Comparison of ENCODE assay signal across 8 cellular contexts in genomic region chr22:24432059-24432853, GRCh38. TPM values are rescaled to one million over a fixed set of nuclear protein-coding genes. Genes with fewer than 3 reads are reported as not detected.
DNase-seq lines count a peak whose midpoint lies in the region; ATAC-seq, FAIRE-seq and TF ChIP-seq lines count a peak whose summit lies in the region.

No MANE protein-coding gene starts in this region.

- BruUV-seq in K562 (replicated peaks; lab: Mats Ljungman, UMichigan) (no TSS peak), HepG2 (replicated peaks; lab: Mats Ljungman, UMichigan) (no TSS peak)

- peaks cover 0 to 7% of the 10 kb centered on the region in 2 experiments; a peak in 2 of 5 replicates for H3K27me3 ChIP-seq in K562 (ENCODE audit: control insufficient read depth in 2 of 2, insufficient read depth in 2 of 2, low read length in 2 of 2)
- no peaks in the 10 kb centered on the region for H3K27me3 ChIP-seq in HepG2 (ENCODE audit: control insufficient read depth in 1 of 2, insufficient read depth in 2 of 2, low read length in 2 of 2)
- no peaks in the 10 kb centered on the region for H3K27me3 ChIP-seq in tibial nerve

- no peaks in the 10 kb centered on the region for H3K9me1 ChIP-seq in K562 (ENCODE audit: control insufficient read depth, insufficient read depth, low read length)

- H3K4me1 Mint-ChIP-seq in natural killer cell treated with Interleukin-12 subunit alpha and Interleukin-12 subunit beta and Interleukin-15 and Interleukin-18, amount 100 ng/mL, for 72 hours (ENCODE audit: low read depth in 2 of 2): peaks cover 53 to 56% of the 10 kb centered on the region in 2 donors
- H3K4me1 Mint-ChIP-seq in natural killer cell: peaks cover 40 to 68% of the 10 kb centered on the region in 2 donors

- H3K79me2 ChIP-seq in K562 (ENCODE audit: control insufficient read depth, insufficient read depth, low read length) (no peaks in the 10 kb centered on the region), HepG2 (ENCODE audit: insufficient read depth, low read length) (no peaks in the 10 kb centered on the region)

- no peak overlapping the region for H2AFZ ChIP-seq in K562 (ENCODE audit: low read depth, low read length)
- H2AFZ ChIP-seq in HepG2 (ENCODE audit: low read length): no peak overlapping the region

- in situ Hi-C loops in K562 (cut with MboI): no loop called here
- in situ Hi-C loops in HepG2 (cut with HindIII; ENCODE audit: extremely low pct_ligation_motif_present, low pct_unique_long_range_greater_than_20kb): no loop called here

- TF ChIP-seq EP300 in K562 (IDR thresholded peaks at IDR 0.05; ENCODE audit: low read length) (no peak), HepG2 (IDR thresholded peaks at IDR 0.05; ENCODE audit: low read depth in 2 of 2, low read length in 2 of 2) (no peak), HepG2 (CRISPR knock-in tag; IDR thresholded peaks at IDR 0.05; ENCODE audit: borderline replicate concordance) (no peak), tibial nerve (IDR thresholded peaks at IDR 0.05) (no peak)

- WGBS in K562 (ENCODE audit: insufficient coverage, low coverage, missing lambda C conversion rate): 12% methylated on average over 4 of the region's 17 CpGs
- WGBS in HepG2 (ENCODE audit: low lambda C conversion rate): 88% methylated on average over 16 of the region's 17 CpGs
- WGBS in tibial nerve, 2 donors: 55 to 62% methylated on average over 12 to 17 of the region's 17 CpGs

- CTCF ChIA-PET in K562 (lab: Yijun Ruan, JAX; ENCODE audit: low intra/inter-chr PET ratio): no interaction called here
- CTCF ChIA-PET in HepG2 (lab: Yijun Ruan, JAX; ENCODE audit: low intra/inter-chr PET ratio, low total read pairs): no interaction called here

- no peak for ATAC-seq in natural killer cell treated with Interleukin-12 subunit alpha and Interleukin-12 subunit beta and Interleukin-15 and Interleukin-18, amount 100 ng/mL, for 72 hours
- no peak for ATAC-seq in natural killer cell
- peak; percentile 30; the same call in 1 of the 3 replicates for ATAC-seq in K562
- no peak for ATAC-seq in HepG2
- ATAC-seq in HG02852 (IDR thresholded peaks at IDR 0.05; ENCODE audit: unreplicated experiment): no peak

- no peak overlapping the region for H3K4me3 ChIP-seq in K562
- H3K4me3 ChIP-seq in HepG2 (replicated peaks in 1 of 3; ENCODE audit: insufficient read depth in 1 of 3, low read depth in 2 of 3, low read length in 3 of 3): no peak overlapping the region
- H3K4me3 ChIP-seq in tibial nerve: no peak overlapping the region

- no peaks in the 10 kb centered on the region for H3K36me3 Mint-ChIP-seq in natural killer cell treated with Interleukin-12 subunit alpha and Interleukin-12 subunit beta and Interleukin-15 and Interleukin-18, amount 100 ng/mL, for 72 hours
- H3K36me3 Mint-ChIP-seq in natural killer cell: no peaks in the 10 kb centered on the region

- TF ChIP-seq RAD21 in K562 (CRISPR knock-in tag; conservative IDR thresholded peaks at IDR 0.05 in 1 of 2, IDR thresholded peaks at IDR 0.05 in 1 of 2) (no peak), HepG2 (CRISPR knock-in tag; IDR thresholded peaks at IDR 0.05) (no peak)

- peak overlapping the region in 1 of 2 experiments; percentile 32; a peak in 2 of 4 replicates for H3K9ac ChIP-seq in K562 (ENCODE audit: insufficient read depth in 1 of 2, low read depth in 2 of 2, low read length in 2 of 2)
- no peak overlapping the region for H3K9ac ChIP-seq in HepG2 (ENCODE audit: insufficient read depth, low read depth, low read length)

- H3K9me3 ChIP-seq in K562 (replicated peaks; ENCODE audit: control insufficient read depth, insufficient read depth, low read depth, low read length) (no peaks in the 10 kb centered on the region), HepG2 (ENCODE audit: low read length) (no peaks in the 10 kb centered on the region), tibial nerve (no peaks in the 10 kb centered on the region)

- peak overlapping the region; percentile 38 for H3K4me3 Mint-ChIP-seq in natural killer cell treated with Interleukin-12 subunit alpha and Interleukin-12 subunit beta and Interleukin-15 and Interleukin-18, amount 100 ng/mL, for 72 hours
- no peak overlapping the region for H3K4me3 Mint-ChIP-seq in natural killer cell

- POLR2A ChIA-PET in K562 (lab: Yijun Ruan, JAX) (no interaction called here), HepG2 (lab: Yijun Ruan, JAX) (no interaction called here)

- no peaks in the 10 kb centered on the region for H3K27me3 Mint-ChIP-seq in natural killer cell treated with Interleukin-12 subunit alpha and Interleukin-12 subunit beta and Interleukin-15 and Interleukin-18, amount 100 ng/mL, for 72 hours
- no peaks in the 10 kb centered on the region for H3K27me3 Mint-ChIP-seq in natural killer cell (ENCODE audit: low read depth in 2 of 2)

- FAIRE-seq in K562 (lab: Jason Lieb, UNC): no peak
- FAIRE-seq in HepG2 (lab: Jason Lieb, UNC): no peak

- DNase-seq in natural killer cell treated with Interleukin-12 subunit alpha and Interleukin-12 subunit beta and Interleukin-15 and Interleukin-18, amount 100 ng/mL, for 72 hours (ENCODE audit: low spot score): no peak
- no peak for DNase-seq in natural killer cell
- peak; percentile 18 to 44 (median 34) for DNase-seq in K562 (ENCODE audit: extremely low read depth in 1 of 4, low spot score in 3 of 4)
- DNase-seq in HepG2 (ENCODE audit: low spot score): no peak
- DNase-seq in tibial nerve (ENCODE audit: low spot score in 2 of 2): peak in 1 of 2 donors; percentile 45
- no peak for DNase-seq in HPDE6-E6E7 (ENCODE audit: extremely low spot score)
- no peak for DNase-seq in HCEC 1CT

- H3K4me1 ChIP-seq in K562 (replicated peaks in 1 of 2; ENCODE audit: control insufficient read depth in 2 of 2, insufficient read depth in 2 of 2, low read length in 2 of 2) (peaks cover 0 to 30% of the 10 kb centered on the region in 2 experiments; a peak in 3 of 5 replicates), HepG2 (ENCODE audit: insufficient read depth, low read length) (peaks cover 24% of the 10 kb centered on the region), tibial nerve (peaks cover 0 to 65% (median 36%) of the 10 kb centered on the region in 4 donors)

- no peaks in the 10 kb centered on the region for H3K9me3 Mint-ChIP-seq in natural killer cell treated with Interleukin-12 subunit alpha and Interleukin-12 subunit beta and Interleukin-15 and Interleukin-18, amount 100 ng/mL, for 72 hours
- no peaks in the 10 kb centered on the region for H3K9me3 Mint-ChIP-seq in natural killer cell

- peak overlapping the region; percentile 100 for H3K27ac Mint-ChIP-seq in natural killer cell treated with Interleukin-12 subunit alpha and Interleukin-12 subunit beta and Interleukin-15 and Interleukin-18, amount 100 ng/mL, for 72 hours
- H3K27ac Mint-ChIP-seq in natural killer cell: peak overlapping the region in 1 of 2 donors; percentile 77

- no peaks in the 10 kb centered on the region for H3K36me3 ChIP-seq in K562 (ENCODE audit: control insufficient read depth, insufficient read depth, low read length)
- no peaks in the 10 kb centered on the region for H3K36me3 ChIP-seq in HepG2 (replicated peaks in 1 of 2; ENCODE audit: control insufficient read depth in 1 of 2, insufficient read depth in 2 of 2, low read length in 2 of 2)
- no peaks in the 10 kb centered on the region for H3K36me3 ChIP-seq in tibial nerve

- H3K4me2 ChIP-seq in K562 (ENCODE audit: insufficient read depth, low read length) (no peak overlapping the region), HepG2 (ENCODE audit: low read depth, low read length) (no peak overlapping the region)

- no peak for TF ChIP-seq POLR2A in K562 (conservative IDR thresholded peaks at IDR 0.05)
- TF ChIP-seq POLR2A in HepG2 (IDR thresholded peaks at IDR 0.05; ENCODE audit: insufficient read depth in 1 of 2, low read depth in 2 of 2, low read length in 2 of 2): no peak
- TF ChIP-seq POLR2A in tibial nerve (IDR thresholded peaks at IDR 0.05): no peak

- H3K27ac ChIP-seq in K562 (ENCODE audit: extremely low read depth, low read depth, low read length) (no peak overlapping the region), HepG2 (ENCODE audit: extremely low read length, insufficient read depth, low read length) (no peak overlapping the region), tibial nerve (peak overlapping the region; percentile 1 to 71 (median 38))

- H4K20me1 ChIP-seq in K562 (replicated peaks; ENCODE audit: control insufficient read depth, insufficient read depth, low read length) (no peaks in the 10 kb centered on the region; the same call in 1 of the 2 replicates), HepG2 (ENCODE audit: insufficient read depth, low read length) (no peaks in the 10 kb centered on the region)

- TF ChIP-seq CTCF in natural killer cell (IDR thresholded peaks at IDR 0.05) (no peak), K562 (IDR thresholded peaks at IDR 0.05 in 2 of 3, conservative IDR thresholded peaks at IDR 0.05 in 1 of 3; ENCODE audit: insufficient read depth in 2 of 3, low read depth in 1 of 3, low read length in 3 of 3) (no peak), HepG2 (CRISPR knock-in tag; IDR thresholded peaks at IDR 0.05) (no peak), tibial nerve (IDR thresholded peaks at IDR 0.05) (no peak)

- intact Hi-C loops in natural killer cell (cut with micrococcal nuclease): no loop called here
- intact Hi-C loops in K562 (cut with micrococcal nuclease): no loop called here
- intact Hi-C loops in HepG2 (cut with micrococcal nuclease; ENCODE audit: unreplicated experiment): no loop called here

RNA-seq across cellular contexts. Expression of gene ADORA2A, which starts 4.9 kb away (rescaled TPM):
- 10 to 100 TPM; 29.0 to 81.6 TPM for total RNA-seq in natural killer cell treated with Interleukin-12 subunit alpha and Interleukin-12 subunit beta and Interleukin-15 and Interleukin-18, amount 100 ng/mL, for 72 hours
- total RNA-seq in natural killer cell (10 to 100 TPM; 11.0 to 15.0 (median 11.7) TPM), K562 (2014; rRNA removed) (0.61 and 2.1 TPM in 2 replicates), K562 (2014; rRNA removed; fragmentation: Illumina TruSeq; extraction: Trizol) (0.15 and 0.29 TPM in 2 replicates), K562 (2015; rRNA removed; fragmentation: Illumina TruSeq; extraction: Trizol) (0.53 and 0.80 TPM in 2 replicates), K562 (2021) (0.66 and 0.98 TPM in 2 replicates), HepG2 (2016; rRNA removed; fragmentation: Illumina TruSeq; extraction: Trizol) (3.3 and 4.0 TPM in 2 replicates), tibial nerve (1 to 10 TPM; 2.6 to 4.2 (median 3.5) TPM)
- total RNA-seq in K562 (2011; cell fraction: chromatin; rRNA removed; ENCODE audit: low replicate concordance): 4.8 and 9.2 TPM in 2 replicates
- 3.6 and 5.2 TPM in 2 replicates for total RNA-seq in K562 (2011; cell fraction: nucleolus; rRNA removed)
- total RNA-seq in K562 (2011; cell fraction: nucleoplasm; rRNA removed): 5.9 and 6.1 TPM in 2 replicates
- polyA plus RNA-seq in K562 (2011; rRNA removed) (0.49 and 1.2 TPM in 2 replicates), K562 (2014; fragmentation: Illumina TruSeq; extraction: Trizol) (0.58 and 0.65 TPM in 2 replicates), K562 (2014; fragmentation: Nextera tagmentation; extraction: Ambion mirVana) (not detected), K562 (2014; rRNA removed) (0.54 and 1.2 TPM in 2 replicates), HepG2 (2011; rRNA removed) (5.0 and 7.3 TPM in 2 replicates)
- polyA plus RNA-seq in K562 (2011; cell fraction: cytosol; rRNA removed): 2.1 and 2.8 TPM in 2 replicates
- polyA plus RNA-seq in K562 (2011; cell fraction: nucleus; rRNA removed): 3.2 and 3.4 TPM in 2 replicates
- 0.90 and 2.1 TPM in 2 replicates for polyA plus RNA-seq in K562 (2012)
- polyA minus RNA-seq in K562 (2011; rRNA and poly(A)+ RNA removed): 1.3 and 2.9 TPM in 2 replicates
- 2.2 TPM in 1 of 2 replicates, not detected in the other for polyA minus RNA-seq in K562 (2011; cell fraction: cytosol; rRNA and poly(A)+ RNA removed)
- polyA minus RNA-seq in K562 (2011; cell fraction: nucleus; rRNA and poly(A)+ RNA removed): 1.5 and 3.7 TPM in 2 replicates
- 1.3 and 1.5 TPM in 2 replicates for total RNA-seq in HepG2 (2016; cell fraction: cytosol; rRNA removed; fragmentation: Illumina TruSeq; extraction: Trizol; ENCODE audit: low read depth)
- total RNA-seq in HepG2 (2016; cell fraction: insoluble cytoplasmic fraction; rRNA removed; fragmentation: Illumina TruSeq; extraction: Trizol): 3.1 and 3.5 TPM in 2 replicates
- 2.9 and 5.0 TPM in 2 replicates for total RNA-seq in HepG2 (2016; cell fraction: membrane; rRNA removed; fragmentation: Illumina TruSeq; extraction: Trizol)
- total RNA-seq in HepG2 (2016; cell fraction: nucleus; rRNA removed; fragmentation: Illumina TruSeq; extraction: Trizol): 2.4 TPM in 2 replicates
- polyA plus RNA-seq in HepG2 (2011; cell fraction: cytosol; rRNA removed): 4.4 and 5.8 TPM in 2 replicates
- polyA plus RNA-seq in HepG2 (2011; cell fraction: nucleus; rRNA removed): 15.5 and 20.4 TPM in 2 replicates
- 7.5 and 9.0 TPM in 2 replicates for polyA plus RNA-seq in HepG2 (2012)
- 1.3 and 1.7 TPM in 2 replicates for polyA plus RNA-seq in HepG2 (2016; cell fraction: cytosol; fragmentation: Illumina TruSeq; extraction: Trizol; ENCODE audit: low read depth)
- polyA plus RNA-seq in HepG2 (2016; cell fraction: insoluble cytoplasmic fraction; fragmentation: Illumina TruSeq; extraction: Trizol; ENCODE audit: low read depth): 3.1 and 3.9 TPM in 2 replicates
- 2.3 and 3.2 TPM in 2 replicates for polyA plus RNA-seq in HepG2 (2016; cell fraction: membrane; fragmentation: Illumina TruSeq; extraction: Trizol; ENCODE audit: low read depth)
- polyA plus RNA-seq in HepG2 (2016; cell fraction: nucleus; fragmentation: Illumina TruSeq; extraction: Trizol; ENCODE audit: insufficient read depth, low read depth): 4.1 and 4.2 TPM in 2 replicates
- polyA minus RNA-seq in HepG2 (2011; rRNA and poly(A)+ RNA removed; ENCODE audit: low replicate concordance): 3.1 and 18.4 TPM in 2 replicates
- polyA minus RNA-seq in HepG2 (2011; cell fraction: cytosol; rRNA and poly(A)+ RNA removed): 1.4 and 2.7 TPM in 2 replicates
- 4.9 and 7.1 TPM in 2 replicates for polyA minus RNA-seq in HepG2 (2011; cell fraction: nucleus; rRNA and poly(A)+ RNA removed)

Comparison
In these comparisons a context has a peak if more than half of its experiments do, and no peak if none do; other contexts are left out.
1. DNase-seq: peak in K562 (4 of 4); none in natural killer cell treated with Interleukin-12 subunit alpha and Interleukin-12 subunit beta and Interleukin-15 and Interleukin-18, amount 100 ng/mL, for 72 hours (single experiment), natural killer cell (single experiment), HepG2 (single experiment), HPDE6-E6E7 (single experiment) and HCEC 1CT (single experiment).
2. H3K27ac ChIP-seq: peak in tibial nerve (4 of 4); none in K562 (single experiment) and HepG2 (single experiment).